Comparison of ENCODE assay signal across 19 cellular contexts in genomic region chr9:72983512-72984021, GRCh38. TPM values are rescaled to one million over a fixed set of nuclear protein-coding genes. Genes with fewer than 3 reads are reported as not detected.
A peak's percentile ranks its signal among the peaks of the same experiment; 100 is the strongest.
DNase-seq lines count a peak whose midpoint lies in the region; ATAC-seq and TF ChIP-seq lines count a peak whose summit lies in the region.
"Had no signal": no experiment of that assay in that cellular context is flagged by ENCODE, and none has a peak within 500 bp of the region (broad histone marks: within the 10 kb centered on the region; RNA-seq: fewer than 3 reads in every experiment).

No MANE protein-coding gene starts in this region.

- peak overlapping the region; percentile 90 for H3K27ac Mint-ChIP-seq in progenitor cell of endocrine pancreas
- H3K27ac Mint-ChIP-seq: CD8-positive, alpha-beta T cell; naive thymus-derived CD4-positive, alpha-beta T cell; T-helper 2 cell treated with Interferon-gamma antibody and Interleukin-4, amounts not matched to agents 5 μg/mL and 100 μg/mL, for 36 hours had no signal

- TF ChIP-seq CTCF in RWPE2 (IDR thresholded peaks at IDR 0.05; ENCODE audit: poor library complexity, severe bottlenecking), result no peak
- no peak for TF ChIP-seq CTCF in progenitor cell of endocrine pancreas (IDR thresholded peaks at IDR 0.05; ENCODE audit: unreplicated experiment)
- no peak for TF ChIP-seq CTCF in omental fat pad (IDR thresholded peaks at IDR 0.05)

- H3K36me3 Mint-ChIP-seq in progenitor cell of endocrine pancreas (ENCODE audit: insufficient read depth), result peaks cover 1% of the 10 kb centered on the region
- H3K36me3 Mint-ChIP-seq: CD8-positive, alpha-beta T cell; naive thymus-derived CD4-positive, alpha-beta T cell had no signal

- peaks cover 7% of the 10 kb centered on the region for H3K9me3 Mint-ChIP-seq in progenitor cell of endocrine pancreas (ENCODE audit: low read depth)
- H3K9me3 Mint-ChIP-seq: CD8-positive, alpha-beta T cell; naive thymus-derived CD4-positive, alpha-beta T cell; T-helper 2 cell treated with Interferon-gamma antibody and Interleukin-4, amounts not matched to agents 5 μg/mL and 100 μg/mL, for 36 hours had no signal

- intact Hi-C loops in right cardiac atrium (cut with DNase I), result no loop called here

- peak overlapping the region; percentile 1 for H3K4me3 Mint-ChIP-seq in progenitor cell of endocrine pancreas (ENCODE audit: low read depth)
- H3K4me3 Mint-ChIP-seq: CD8-positive, alpha-beta T cell; naive thymus-derived CD4-positive, alpha-beta T cell; T-helper 2 cell treated with Interferon-gamma antibody and Interleukin-4, amounts not matched to agents 5 μg/mL and 100 μg/mL, for 36 hours had no signal

- H3K9me3 ChIP-seq in RWPE2 (ENCODE audit: severe bottlenecking), result no peaks in the 10 kb centered on the region
- no peaks in the 10 kb centered on the region for H3K9me3 ChIP-seq in right cardiac atrium (ENCODE audit: control insufficient read depth, low read length)
- H3K9me3 ChIP-seq: lower lobe of right lung had no signal

- H3K27ac ChIP-seq in RWPE2 (ENCODE audit: poor library complexity, severe bottlenecking) (peak overlapping the region; percentile 12), right cardiac atrium (ENCODE audit: low read length) (no peak overlapping the region)
- H3K27ac ChIP-seq: lower lobe of right lung had no signal

- WGBS in right cardiac atrium, result 50% methylated on average over 4 of the region's 4 CpGs

- DNase-seq in Caki2 (ENCODE audit: low read depth), result peak; percentile 89
- no peak for DNase-seq in RWPE2 (ENCODE audit: low spot score)
- DNase-seq in glomerular visceral epithelial cell (ENCODE audit: extremely low spot score), result peak; percentile 62
- DNase-seq in progenitor cell of endocrine pancreas (ENCODE audit: low spot score, unreplicated experiment), result no peak
- DNase-seq in right cardiac atrium, result no peak
- no peak for DNase-seq in AG08396 (ENCODE audit: low spot score)
- DNase-seq in omental fat pad (ENCODE audit: low spot score), result no peak
- DNase-seq: activated CD4-positive, alpha-beta T cell treated with anti-CD3 and anti-CD28 coated beads for 4 hours; activated CD8-positive, alpha-beta memory T cell treated with anti-CD3 and anti-CD28 coated beads, Interleukin-2, amount 50 U/mL, for 48 hours; aorta; CD8-positive, alpha-beta T cell; lower lobe of right lung; naive thymus-derived CD4-positive, alpha-beta T cell; NCI-H1436 treated with DMSO at 0.1 percent for 48 hours; NCI-H226; SHP77; stimulated activated naive CD8-positive, alpha-beta T cell treated with anti-CD3 and anti-CD28 coated beads, Interleukin-15, Interleukin-2, amounts not matched to agents 100 U/mL and 50 U/mL, for 24 hours had no signal

- no peaks in the 10 kb centered on the region for H3K27me3 Mint-ChIP-seq in progenitor cell of endocrine pancreas

- peaks cover 49% of the 10 kb centered on the region for H3K4me1 ChIP-seq in RWPE2 (ENCODE audit: insufficient read depth, poor library complexity, severe bottlenecking)
- peaks cover 3% of the 10 kb centered on the region for H3K4me1 ChIP-seq in right cardiac atrium (ENCODE audit: control insufficient read depth, insufficient read depth, low read length)
- H3K4me1 ChIP-seq: lower lobe of right lung had no signal

- in situ Hi-C loops in Caki2 (cut with HindIII; ENCODE audit: low pct_unique_long_range_greater_than_20kb, low sequenced_read_pairs), result no loop called here

- H3K4me3 ChIP-seq in RWPE2 (ENCODE audit: severe bottlenecking) (no peak overlapping the region), right cardiac atrium (ENCODE audit: low read length) (no peak overlapping the region)
- H3K4me3 ChIP-seq: lower lobe of right lung had no signal

- H3K4me1 Mint-ChIP-seq in progenitor cell of endocrine pancreas (ENCODE audit: low read depth), result peaks cover 44% of the 10 kb centered on the region
- H3K4me1 Mint-ChIP-seq: naive thymus-derived CD4-positive, alpha-beta T cell had no signal

- H3K27me3 ChIP-seq in RWPE2 (ENCODE audit: insufficient read depth, poor library complexity, severe bottlenecking) (no peaks in the 10 kb centered on the region), right cardiac atrium (ENCODE audit: control insufficient read depth, insufficient read depth) (no peaks in the 10 kb centered on the region)

- ATAC-seq in RWPE2 (ENCODE audit: low read depth) (no peak), right cardiac atrium (no peak), GM18498 (IDR thresholded peaks at IDR 0.05; ENCODE audit: unreplicated experiment) (no peak), omental fat pad (ENCODE audit: low FRiP score) (no peak)
- ATAC-seq: CD8-positive, alpha-beta T cell; lower lobe of right lung; naive thymus-derived CD4-positive, alpha-beta T cell; stimulated activated naive CD8-positive, alpha-beta T cell treated with anti-CD3 and anti-CD28 coated beads, Interleukin-15, Interleukin-2, amounts not matched to agents 100 U/mL and 50 U/mL, for 24 hours had no signal

- no peaks in the 10 kb centered on the region for H3K36me3 ChIP-seq in RWPE2 (ENCODE audit: low read depth)
- H3K36me3 ChIP-seq: lower lobe of right lung had no signal

RNA-seq across cellular contexts. Expression of gene ALDH1A1, which starts 30.7 kb away (rescaled TPM):
- total RNA-seq in Caki2 (2014; rRNA removed; shearing (Covaris generic); ENCODE audit: low replicate concordance), result 936 and 953 TPM in 2 replicates
- total RNA-seq in progenitor cell of endocrine pancreas (188 and 219 TPM in 2 replicates), right cardiac atrium (10 to 100 TPM; 35.3 to 44.1 (median 39.4) TPM), omental fat pad (100 to 1,000 TPM; 119 to 151 (median 138) TPM)
- polyA plus RNA-seq in right cardiac atrium, result 56.7 TPM
- total RNA-seq: CD8-positive, alpha-beta T cell had no signal
- polyA plus RNA-seq: naive thymus-derived CD4-positive, alpha-beta T cell had no signal

Comparison
In these comparisons a context has a peak if more than half of its experiments do, and no peak if none do; other contexts are left out.
1. DNase-seq: peak in Caki2 (single experiment) and glomerular visceral epithelial cell (single experiment); none in RWPE2 (single experiment), progenitor cell of endocrine pancreas (single experiment), right cardiac atrium (0 of 3), AG08396 (single experiment) and omental fat pad (single experiment).